Comparison of ENCODE assay signal across 28 cellular contexts in the genomic region with DNA sequence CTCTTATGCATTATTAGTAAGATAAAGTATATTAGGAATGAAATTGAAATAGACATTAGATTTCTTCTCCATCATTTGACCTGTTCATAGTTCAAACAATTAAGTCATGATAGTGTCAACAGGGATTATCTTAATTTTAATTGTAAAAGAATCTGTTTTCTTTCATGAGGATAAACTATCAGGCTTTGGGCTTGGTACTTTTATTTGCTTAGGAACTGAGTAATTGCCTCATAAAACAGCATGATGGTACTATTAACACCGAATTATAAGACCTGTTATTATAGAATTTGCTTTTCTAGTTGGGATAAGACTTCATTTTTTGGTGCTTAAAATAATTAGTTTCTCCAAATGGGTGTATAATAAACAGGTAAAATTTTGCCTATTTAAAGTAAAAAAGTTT.
"Had no signal": no experiment of that assay in that cellular context is flagged by ENCODE, and none has a peak within 500 bp of the region (broad histone marks: within the 10 kb centered on the region; RNA-seq: fewer than 3 reads in every experiment).

No MANE protein-coding gene starts in this region.

- H3K9me3 ChIP-seq: ovary, psoas muscle, right lobe of liver, sigmoid colon, spleen, suprapubic skin, testis, tibial artery, transverse colon, upper lobe of right lung, uterus had no signal

- ATAC-seq: naive thymus-derived CD4-positive, alpha-beta T cell; psoas muscle; right cardiac atrium; right lobe of liver; stimulated activated memory B cell treated with anti-CD40 and anti-IgM and Interleukin-4, amounts not matched to agents 10 μg/mL and 1 μg/mL and 100 μg/mL, for 72 hours; stimulated activated naive CD8-positive, alpha-beta T cell treated with anti-CD3 and anti-CD28 coated beads, Interleukin-15, amount 100 ng/mL, for 72 hours; stimulated activated naive CD8-positive, alpha-beta T cell treated with anti-CD3 and anti-CD28 coated beads, Interleukin-15, Interleukin-2, amounts not matched to agents 100 U/mL and 50 U/mL, for 24 hours; upper lobe of right lung had no signal

- H3K4me3 ChIP-seq: neural progenitor cell, ovary, psoas muscle, right lobe of liver, sigmoid colon, spleen, suprapubic skin, testis, tibial artery, transverse colon, upper lobe of right lung, uterus had no signal

- H3K36me3 ChIP-seq: neural progenitor cell, ovary, transverse colon, uterus had no signal

- DNase-seq: naive thymus-derived CD4-positive, alpha-beta T cell; occipital lobe; ovary; posterior cingulate gyrus; psoas muscle; right cardiac atrium; right lobe of liver; sigmoid colon; small intestine; spleen; stimulated activated CD4-positive, alpha-beta T cell treated with anti-CD3 and anti-CD28 coated beads, Interleukin-12 subunit alpha, Interleukin-12 subunit beta, amount 100 ng/mL, for 4 hours; stimulated activated CD4-positive, alpha-beta T cell treated with anti-CD3 and anti-CD28 coated beads, Interleukin-1b, Interleukin-23, amount 100 ng/mL, for 48 hours; stimulated activated CD4-positive, alpha-beta T cell treated with anti-CD3 and anti-CD28 coated beads, Interleukin-4, amount 100 ng/mL, for 1 hour; stimulated activated CD4-positive, alpha-beta T cell treated with anti-CD3 and anti-CD28 coated beads, Interleukin-4, amount 100 ng/mL, for 4 hours; stimulated activated CD8-positive, alpha-beta memory T cell treated with anti-CD3 and anti-CD28 coated beads, Interleukin-4, amount 100 ng/mL, for 48 hours; stimulated activated naive CD4-positive, alpha-beta T cell; stimulated activated naive CD8-positive, alpha-beta T cell treated with anti-CD3 and anti-CD28 coated beads, Interleukin-15, amount 100 ng/mL, for 72 hours; stimulated activated naive CD8-positive, alpha-beta T cell treated with anti-CD3 and anti-CD28 coated beads, Interleukin-15, Interleukin-2, amounts not matched to agents 100 U/mL and 50 U/mL, for 24 hours; substantia nigra; testis; tibial artery; transverse colon; upper lobe of right lung; uterus had no signal

- H3K27ac ChIP-seq: neural progenitor cell, ovary, parathyroid adenoma, psoas muscle, right lobe of liver, sigmoid colon, spleen, suprapubic skin, testis, tibial artery, transverse colon, upper lobe of right lung, uterus had no signal

- H3K4me1 ChIP-seq: parathyroid adenoma, psoas muscle, testis had no signal

- H3K9ac ChIP-seq: neural progenitor cell, parathyroid adenoma had no signal

- H3K27me3 ChIP-seq: neural progenitor cell, ovary, right lobe of liver, sigmoid colon, suprapubic skin, testis, tibial artery, transverse colon, upper lobe of right lung, uterus had no signal

- H3K4me2 ChIP-seq: neural progenitor cell had no signal
